In genomic region chr1:121048293-121048752, GRCh38 we compare ENCODE assay signal across 7 cellular contexts.
DNase-seq lines count a peak whose midpoint lies in the region; ATAC-seq, FAIRE-seq and TF ChIP-seq lines count a peak whose summit lies in the region.
"Not testable (repeated sequence)": the region's sequence is repeated elsewhere in the genome, so short reads cannot be mapped to it uniquely, and the experiment has no call there.

No MANE protein-coding gene starts in this region.

- not testable (repeated sequence) for H2BK12ac ChIP-seq in H9 (ENCODE audit: insufficient read length, low read depth, low read length)

- H3K14ac ChIP-seq in H9 (ENCODE audit: insufficient read depth, low read length): not testable (repeated sequence)

- WGBS in H9 (ENCODE audit: extremely low coverage, insufficient read length, low lambda C conversion rate): no CpG with 5 or more reads among the region's 21 CpGs
- WGBS in GM12878 (ENCODE audit: insufficient coverage, insufficient replicate concordance, low lambda C conversion rate, missing lambda C conversion rate): 0% methylated on average over 17 of the region's 21 CpGs

- not testable (repeated sequence) for TF ChIP-seq POLR2A in GM12878 (IDR thresholded peaks at IDR 0.05; ENCODE audit: low read depth, low read length)

- peak overlapping the region; percentile 45 to 56; a peak in 4 of 5 replicates for H3K4me3 Mint-ChIP-seq in H9
- H3K4me3 Mint-ChIP-seq in activated CD4-positive, alpha-beta memory T cell treated with anti-CD3 and anti-CD28 coated beads for 36 hours: not testable (repeated sequence)
- peak overlapping the region in 5 of 8 donors; percentile 24 to 72 (median 50) for H3K4me3 Mint-ChIP-seq in naive B cell

- not testable (repeated sequence) for TF ChIP-seq CTCF in H9 (conservative IDR thresholded peaks at IDR 0.05); OCI-LY3 (IDR thresholded peaks at IDR 0.05; ENCODE audit: low read depth, low read length); GM12878 (IDR thresholded peaks at IDR 0.05 in 2 of 3, conservative IDR thresholded peaks at IDR 0.05 in 1 of 3; ENCODE audit: control insufficient read depth in 2 of 3, extremely low read depth in 1 of 3, insufficient read depth in 1 of 3, low read depth in 3 of 3, low read length in 3 of 3)

- RAD21 ChIA-PET in GM12878 (lab: Charles Lee; ENCODE audit: unreplicated experiment): not testable (repeated sequence)

- H3K36me3 Mint-ChIP-seq in H9 (ENCODE audit: insufficient read depth in 1 of 3, low read depth in 3 of 3); activated CD4-positive, alpha-beta memory T cell treated with anti-CD3 and anti-CD28 coated beads for 36 hours; naive B cell: not testable (repeated sequence)

- not testable (repeated sequence) for H3K27me3 ChIP-seq in H9 (ENCODE audit: insufficient read depth, low read length); OCI-LY3 (ENCODE audit: low read depth, low read length); GM12878 (replicated peaks in 1 of 2; ENCODE audit: control insufficient read depth in 2 of 2, insufficient read depth in 2 of 2, low read length in 1 of 2)

- not testable (repeated sequence) for H2BK120ac ChIP-seq in H9 (ENCODE audit: low read depth, low read length, poor library complexity, severe bottlenecking)

- not testable (repeated sequence) for H3T11ph ChIP-seq in H9 (ENCODE audit: low read length)

- not testable (repeated sequence) for H3K23me2 ChIP-seq in H9 (ENCODE audit: insufficient read length, low read depth, low read length, poor library complexity, severe bottlenecking)

- H2BK15ac ChIP-seq in H9 (ENCODE audit: low read depth, low read length): not testable (repeated sequence)

- H3K23ac ChIP-seq in H9 (ENCODE audit: insufficient read length, low read depth, low read length): not testable (repeated sequence)

- H3K4me1 ChIP-seq in H9 (ENCODE audit: insufficient read depth, low read length); OCI-LY3 (ENCODE audit: low read length); GM12878 (ENCODE audit: control insufficient read depth, insufficient read depth, low read length): not testable (repeated sequence)

- H3K9me3 Mint-ChIP-seq in H9; activated CD4-positive, alpha-beta memory T cell treated with anti-CD3 and anti-CD28 coated beads for 36 hours; naive B cell: not testable (repeated sequence)

- not testable (repeated sequence) for BruUV-seq in GM12878 (replicated peaks; lab: Mats Ljungman, UMichigan)

- H4K5ac ChIP-seq in H9 (ENCODE audit: insufficient read length, low read depth, low read length): not testable (repeated sequence)

- CTCF ChIA-PET in activated CD4-positive, alpha-beta memory T cell treated with anti-CD3 and anti-CD28 coated beads for 36 hours (lab: Charles Lee); GM12878 (lab: Yijun Ruan, JAX): not testable (repeated sequence)

- not testable (repeated sequence) for H3K18ac ChIP-seq in H9 (ENCODE audit: insufficient read length, low read depth, low read length)

- not testable (repeated sequence) for H3K79me2 ChIP-seq in H9 (ENCODE audit: insufficient read depth, low read length); OCI-LY3 (ENCODE audit: low read length); GM12878 (ENCODE audit: control insufficient read depth, insufficient read depth, low read length)

- not testable (repeated sequence) for H3K36me3 ChIP-seq in OCI-LY3 (replicated peaks; ENCODE audit: low read depth, low read length); GM12878 (ENCODE audit: control insufficient read depth in 2 of 2, insufficient read depth in 2 of 2, low read length in 1 of 2)

- H2AK5ac ChIP-seq in H9 (ENCODE audit: insufficient read length, low read length): not testable (repeated sequence)

- not testable (repeated sequence) for H3K9ac ChIP-seq in H9 (ENCODE audit: extremely low read depth, insufficient read length, low read length); OCI-LY3 (ENCODE audit: low read length); GM12878 (ENCODE audit: control insufficient read depth, insufficient read depth, low read length)

- not testable (repeated sequence) for H4K20me1 ChIP-seq in H9 (ENCODE audit: control insufficient read depth, insufficient read depth, insufficient read length); OCI-LY3 (ENCODE audit: insufficient read depth, low read length); GM12878 (ENCODE audit: control insufficient read depth, insufficient read depth)

- H3K79me1 ChIP-seq in H9 (ENCODE audit: insufficient read depth, low read depth, low read length, poor library complexity, severe bottlenecking): not testable (repeated sequence)

- not testable (repeated sequence) for H3K9me3 ChIP-seq in H9 (ENCODE audit: control insufficient read depth, low read depth, low read length); OCI-LY3 (ENCODE audit: insufficient read depth, low read length); GM12878 (replicated peaks; ENCODE audit: control insufficient read depth, insufficient read depth, low read length)

- POLR2A ChIA-PET in activated CD4-positive, alpha-beta memory T cell treated with anti-CD3 and anti-CD28 coated beads for 36 hours (lab: Charles Lee); GM12878 (lab: Charles Lee): not testable (repeated sequence)

- H2AFZ ChIP-seq in H9 (ENCODE audit: low read length); OCI-LY3 (ENCODE audit: low read depth, low read length); GM12878 (ENCODE audit: control insufficient read depth, low read depth, low read length): not testable (repeated sequence)

- in situ Hi-C loops in GM12878 (cut with MboI): not testable (repeated sequence)

- TF ChIP-seq EP300 in GM12878 (IDR thresholded peaks at IDR 0.05; ENCODE audit: borderline replicate concordance in 1 of 2, control insufficient read depth in 1 of 2, low read depth in 2 of 2, low read length in 2 of 2): not testable (repeated sequence)

- peak overlapping the region; percentile 30 for H3K4me2 ChIP-seq in H9 (ENCODE audit: insufficient read depth, insufficient read length, low read length)
- peak overlapping the region; percentile 32 for H3K4me2 ChIP-seq in OCI-LY3 (ENCODE audit: low read length)
- H3K4me2 ChIP-seq in GM12878 (ENCODE audit: control insufficient read depth, insufficient read depth): not testable (repeated sequence)

- ATAC-seq in GM12878 (peak; percentile 68), naive B cell (ENCODE audit: low read depth in 2 of 2) (peak in 1 of 2 donors; percentile 16)

- not testable (repeated sequence) for H3K27ac Mint-ChIP-seq in H9; activated CD4-positive, alpha-beta memory T cell treated with anti-CD3 and anti-CD28 coated beads for 36 hours; naive B cell

- not testable (repeated sequence) for H4K91ac ChIP-seq in H9 (ENCODE audit: insufficient read length, low read depth, low read length)

- H3K27ac ChIP-seq in H9 (ENCODE audit: insufficient read length, low read depth, low read length); OCI-LY3 (ENCODE audit: low read length); GM12878 (ENCODE audit: control insufficient read depth, insufficient read depth): not testable (repeated sequence)

- SMC1A ChIA-PET in GM12878 (lab: Charles Lee; ENCODE audit: uncharacterized antibody, unreplicated experiment): not testable (repeated sequence)

- H3K27me3 Mint-ChIP-seq in H9 (ENCODE audit: low read depth) (peaks cover 16% of the 10 kb centered on the region), naive B cell (peaks cover 9 to 12% (median 12%) of the 10 kb centered on the region in 3 donors)
- H3K27me3 Mint-ChIP-seq in activated CD4-positive, alpha-beta memory T cell treated with anti-CD3 and anti-CD28 coated beads for 36 hours: not testable (repeated sequence)

- FAIRE-seq in GM12878 (lab: Jason Lieb, UNC): not testable (repeated sequence)

- H3K4ac ChIP-seq in H9 (ENCODE audit: low read depth, low read length): not testable (repeated sequence)

- not testable (repeated sequence) for H3K56ac ChIP-seq in H9 (ENCODE audit: insufficient read length, low read depth, low read length)

- not testable (repeated sequence) for H2BK20ac ChIP-seq in H9 (ENCODE audit: low read depth, low read length, poor library complexity, severe bottlenecking)

- TF ChIP-seq RAD21 in GM12878 (IDR thresholded peaks at IDR 0.05; ENCODE audit: insufficient read depth, low read depth, low read length): not testable (repeated sequence)

- not testable (repeated sequence) for H4K8ac ChIP-seq in H9 (replicated peaks; ENCODE audit: insufficient read length, low read depth, low read length)

- not testable (repeated sequence) for H2BK5ac ChIP-seq in H9 (ENCODE audit: insufficient read length, low read length)

- DNase-seq in H9 (peak; percentile 25), GM12878 (ENCODE audit: low read depth, low spot score) (peak; percentile 1)
- DNase-seq in activated CD4-positive, alpha-beta memory T cell treated with anti-CD3 and anti-CD28 coated beads for 36 hours: peak; percentile 75
- DNase-seq in activated T-helper 9 cell treated with anti-CD3 and anti-CD28 coated beads, Interleukin-2, amount 50 U/mL, for 16 hours (ENCODE audit: low read depth): peak; percentile 2
- DNase-seq in naive B cell: not testable (repeated sequence)
- peak; percentile 33 for DNase-seq in stimulated activated CD4-positive, alpha-beta T cell treated with anti-CD3 and anti-CD28 coated beads, Interleukin-4, amount 100 ng/mL, for 24 hours

- intact Hi-C loops in activated CD4-positive, alpha-beta memory T cell treated with anti-CD3 and anti-CD28 coated beads for 36 hours (cut with micrococcal nuclease); GM12878 (cut with micrococcal nuclease; ENCODE audit: unreplicated experiment): not testable (repeated sequence)

- peaks cover 9 to 11% of the 10 kb centered on the region in 2 experiments for H3K4me1 Mint-ChIP-seq in H9
- H3K4me1 Mint-ChIP-seq in activated CD4-positive, alpha-beta memory T cell treated with anti-CD3 and anti-CD28 coated beads for 36 hours (ENCODE audit: low read depth); naive B cell: not testable (repeated sequence)

- H3K4me3 ChIP-seq in OCI-LY3 (ENCODE audit: low read length): peak overlapping the region; percentile 60
- H3K4me3 ChIP-seq in GM12878: not testable (repeated sequence)
